In genomic region chr1:86155061-86155806, GRCh38 we compare ENCODE assay signal across 8 cellular contexts. TPM values are rescaled to one million over a fixed set of nuclear protein-coding genes. Genes with fewer than 3 reads are reported as not detected.
A peak's percentile ranks its signal among the peaks of the same experiment; 100 is the strongest.
DNase-seq lines count a peak whose midpoint lies in the region; ATAC-seq and TF ChIP-seq lines count a peak whose summit lies in the region.

No MANE protein-coding gene starts in this region.

- no peak for TF ChIP-seq CTCF in coronary artery (IDR thresholded peaks at IDR 0.05)
- TF ChIP-seq CTCF in kidney epithelial cell (IDR thresholded peaks at IDR 0.05; ENCODE audit: insufficient read depth, low read length, poor library complexity, severe bottlenecking) = no peak
- no peak for TF ChIP-seq CTCF in suprapubic skin (IDR thresholded peaks at IDR 0.05)

- peak overlapping the region; percentile 29; the same call in 1 of the 2 replicates for H3K4me3 ChIP-seq in HAP-1
- peak overlapping the region; percentile 62 for H3K4me3 ChIP-seq in coronary artery
- peak overlapping the region; percentile 12 for H3K4me3 ChIP-seq in kidney epithelial cell (ENCODE audit: low read depth, low read length)
- peak overlapping the region; percentile 39 for H3K4me3 ChIP-seq in suprapubic skin

- H3K9me3 ChIP-seq in HAP-1 (no peaks in the 10 kb centered on the region), suprapubic skin (no peaks in the 10 kb centered on the region)

- no peak for ATAC-seq in GM19463 (IDR thresholded peaks at IDR 0.05; ENCODE audit: unreplicated experiment)
- no peak for ATAC-seq in HG03196 (IDR thresholded peaks at IDR 0.05; ENCODE audit: unreplicated experiment)

- no peak for TF ChIP-seq EP300 in suprapubic skin (IDR thresholded peaks at IDR 0.05)

- H3K27ac ChIP-seq in coronary artery (no peak overlapping the region), suprapubic skin (no peak overlapping the region)

- H3K27me3 ChIP-seq in HAP-1 (ENCODE audit: low read depth) (no peaks in the 10 kb centered on the region), kidney epithelial cell (ENCODE audit: control insufficient read depth, insufficient read depth, low read length) (peaks cover 14% of the 10 kb centered on the region), suprapubic skin (peaks cover 21% of the 10 kb centered on the region)

- in situ Hi-C loops in HAP-1 (cut with MboI; ENCODE audit: low sequenced_read_pairs) = no loop called here

- 1% methylated on average over 10 of the region's 42 CpGs for WGBS in suprapubic skin

- no peak for TF ChIP-seq POLR2A in suprapubic skin (IDR thresholded peaks at IDR 0.05)

- DNase-seq in HAP-1 (ENCODE audit: low spot score in 2 of 2) (no peak), coronary artery (ENCODE audit: low spot score) (peak; percentile 74), kidney epithelial cell (ENCODE audit: low read depth) (no peak), suprapubic skin (ENCODE audit: low spot score in 2 of 2) (peak; percentile 54 to 74), putamen (ENCODE audit: low spot score) (no peak), NCI-H1436 treated with DMSO at 0.1 percent for 48 hours (lab: John Stamatoyannopoulos, UW) (no peak)

- no peaks in the 10 kb centered on the region for H3K36me3 ChIP-seq in HAP-1 (replicated peaks)
- H3K36me3 ChIP-seq in kidney epithelial cell (ENCODE audit: control insufficient read depth, insufficient read depth, low read length) = no peaks in the 10 kb centered on the region
- no peaks in the 10 kb centered on the region for H3K36me3 ChIP-seq in suprapubic skin

- H3K4me1 ChIP-seq in HAP-1 = peaks cover 17% of the 10 kb centered on the region
- peaks cover 20% of the 10 kb centered on the region for H3K4me1 ChIP-seq in suprapubic skin

RNA-seq across cellular contexts. Expression of gene COL24A1, which starts 1.3 kb away (rescaled TPM):
- 0.07 and 0.21 TPM in 2 replicates for total RNA-seq in kidney epithelial cell
- total RNA-seq in suprapubic skin = 1 to 10 TPM in 2 of 4 donors, under 1 TPM in 2; 0.32 to 1.8 (median 0.72) TPM

Comparison
In these comparisons a context has a peak if more than half of its experiments do, and no peak if none do; other contexts are left out.
1. DNase-seq: peak in coronary artery (single experiment) and suprapubic skin (2 of 2); none in HAP-1 (0 of 2), kidney epithelial cell (single experiment), putamen (single experiment) and NCI-H1436 treated with DMSO at 0.1 percent for 48 hours (single experiment).
2. H3K4me3 ChIP-seq: peak in every context shown above with its lines; median percentile 62 in coronary artery; 39 in suprapubic skin; 29 in HAP-1; 12 in kidney epithelial cell.